ENCODE assay signal across 17 cellular contexts in the genomic region with DNA sequence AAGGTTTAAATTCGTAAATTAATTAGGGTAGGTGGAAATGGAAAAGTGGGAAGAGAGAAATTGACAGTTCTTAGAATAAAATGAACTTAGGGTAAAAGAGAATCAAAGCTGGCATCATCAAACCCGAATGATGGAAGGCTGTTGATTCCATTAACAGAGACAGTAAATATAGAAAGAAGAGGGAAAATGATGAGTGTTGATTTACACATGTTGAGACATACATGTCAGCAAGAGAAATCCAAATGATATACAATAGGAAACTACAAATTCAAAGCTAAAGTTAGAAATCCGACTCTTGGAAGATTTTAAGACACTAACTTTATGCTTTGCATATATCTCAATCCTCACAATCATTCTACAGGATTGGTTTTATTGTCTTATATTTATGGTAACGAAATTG.
"Had no signal": no experiment of that assay in that cellular context is flagged by ENCODE, and none has a peak within 500 bp of the region (broad histone marks: within the 10 kb centered on the region; RNA-seq: fewer than 3 reads in every experiment).

No MANE protein-coding gene starts in this region.

- H3K27me3 Mint-ChIP-seq: activated B cell treated with CpG ODN at 0.5 μM for 24 hours had no signal

- ATAC-seq: activated naive CD4-positive, alpha-beta T cell treated with anti-CD3 and anti-CD28 coated beads, Interleukin-2, amount 50 U/mL, for 72 hours; body of pancreas; sciatic nerve had no signal

- H3K36me3 ChIP-seq: esophagus squamous epithelium had no signal

- H3K9me3 ChIP-seq: body of pancreas, esophagus squamous epithelium, spleen, stomach, testis had no signal

- H3K9me3 Mint-ChIP-seq: activated B cell treated with CpG ODN at 0.5 μM for 24 hours; activated naive CD4-positive, alpha-beta T cell treated with anti-CD3 and anti-CD28 coated beads, Interleukin-2, amount 50 U/mL, for 72 hours; neural crest cell; T-helper 1 cell treated with Interleukin-12 subunit alpha and Interleukin-12 subunit beta and Interleukin-4 antibody, amounts not matched to agents 30 μg/mL and 1 μg/mL, for 36 hours had no signal

- H3K27me3 ChIP-seq: body of pancreas, esophagus squamous epithelium, spleen, stomach, testis had no signal

- H3K4me3 ChIP-seq: body of pancreas, coronary artery, esophagus squamous epithelium, spleen, stomach, testis had no signal

- H3K4me3 Mint-ChIP-seq: activated B cell treated with CpG ODN at 0.5 μM for 24 hours; neural crest cell; T-helper 1 cell treated with Interleukin-12 subunit alpha and Interleukin-12 subunit beta and Interleukin-4 antibody, amounts not matched to agents 30 μg/mL and 1 μg/mL, for 36 hours had no signal

- H3K4me1 Mint-ChIP-seq: neural crest cell had no signal

- DNase-seq: activated B cell treated with CpG ODN at 0.5 μM for 24 hours; activated CD4-positive, alpha-beta T cell treated with anti-CD3 and anti-CD28 coated beads, Interleukin-2, amount 50 U/mL, for 1 hour; activated gamma-delta T cell; amygdala; body of pancreas; central memory CD4-positive, alpha-beta T cell; esophagus squamous epithelium; hypothalamus; mesenchymal stem cell; spleen; stomach; testis had no signal

- H3K27ac Mint-ChIP-seq: activated B cell treated with CpG ODN at 0.5 μM for 24 hours; T-helper 1 cell treated with Interleukin-12 subunit alpha and Interleukin-12 subunit beta and Interleukin-4 antibody, amounts not matched to agents 30 μg/mL and 1 μg/mL, for 36 hours had no signal

- H3K27ac ChIP-seq: coronary artery, spleen, testis had no signal
